In genomic region chr14:72677664-72678063, GRCh38 we compare ENCODE assay signal across 18 cellular contexts.
"Had no signal": no experiment of that assay in that cellular context is flagged by ENCODE, and none has a peak within 500 bp of the region (broad histone marks: within the 10 kb centered on the region; RNA-seq: fewer than 3 reads in every experiment).

No MANE protein-coding gene starts in this region.

- H3K27ac ChIP-seq: hepatocyte, left lung, tibial nerve, VCaP had no signal

- H3K4me1 ChIP-seq: left lung, tibial nerve had no signal

- H3K4me2 ChIP-seq: hepatocyte had no signal

- H3K9me3 ChIP-seq: left lung, tibial nerve had no signal

- H2AFZ ChIP-seq: hepatocyte had no signal

- H3K4me3 ChIP-seq: hepatocyte, left lung, tibial nerve had no signal

- H3K79me2 ChIP-seq: hepatocyte had no signal

- DNase-seq: activated CD4-positive, alpha-beta memory T cell treated with anti-CD3 and anti-CD28 coated beads, Interleukin-2, amount 10 ng/mL, durations not matched to agents 7 days and 5 days; activated effector memory CD4-positive, alpha-beta T cell treated with Interleukin-2 at 50 U/mL for 16 hours; activated T-cell treated with anti-CD3 and anti-CD28 coated beads, Interleukin-2, amount 50 U/mL, for 24 hours; amygdala; cerebellar nuclear complex; effector memory CD8-positive, alpha-beta T cell; erythroblast; islet precursor cell; left lung; posterior cingulate gyrus; stimulated activated naive CD4-positive, alpha-beta T cell treated with Interleukin-2 at 50 U/mL for 16 hours; substantia nigra; T-helper 1 cell; T1000 had no signal

- H3K36me3 ChIP-seq: left lung, tibial nerve had no signal

- H3K27me3 ChIP-seq: hepatocyte, tibial nerve had no signal

- ATAC-seq: effector memory CD8-positive, alpha-beta T cell; left lung; natural killer cell treated with Interleukin-12 subunit alpha and Interleukin-12 subunit beta and Interleukin-15 and Interleukin-18, amount 100 ng/mL, for 72 hours had no signal
